Comparison of ENCODE assay signal across 30 cellular contexts in the genomic region with DNA sequence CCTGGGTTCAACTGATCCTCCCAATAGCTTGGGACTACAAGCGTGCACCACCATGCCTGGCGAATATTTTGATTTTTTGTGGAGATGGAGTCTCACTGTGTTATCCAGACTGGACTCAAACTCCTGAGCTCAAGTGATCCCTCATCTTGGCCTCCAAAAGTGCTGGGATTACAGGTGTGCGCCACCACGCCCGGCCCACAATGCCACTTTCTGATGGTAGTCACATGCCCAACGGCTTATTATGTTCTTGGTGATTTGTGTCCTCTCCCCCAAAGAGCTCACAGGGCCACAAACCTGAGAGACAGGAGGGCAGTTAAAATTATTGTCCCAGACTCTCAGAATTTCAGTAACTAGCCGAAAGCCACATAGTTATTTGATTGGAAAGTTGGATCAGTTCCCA. TPM values are rescaled to one million over a fixed set of nuclear protein-coding genes. Genes with fewer than 3 reads are reported as not detected.
"Had no signal": no experiment of that assay in that cellular context is flagged by ENCODE, and none has a peak within 500 bp of the region (broad histone marks: within the 10 kb centered on the region; RNA-seq: fewer than 3 reads in every experiment).

No MANE protein-coding gene starts in this region.

- H3K27ac ChIP-seq: brain microvascular endothelial cell, epithelial cell of prostate, esophagus squamous epithelium had no signal

- DNase-seq: activated CD4-positive, alpha-beta T cell treated with anti-CD3 and anti-CD28 coated beads for 36 hours; activated CD4-positive, alpha-beta T cell treated with anti-CD3 and anti-CD28 coated beads, Interleukin-2, amount 10 ng/mL, durations not matched to agents 24 days and 14 days; activated CD4-positive, CD25-positive, alpha-beta regulatory T cell; activated CD4-positive, CD25-positive, alpha-beta regulatory T cell treated with anti-CD3 and anti-CD28 coated beads, Interleukin-2, amount 50 U/mL, for 72 hours; activated CD8-positive, alpha-beta memory T cell treated with anti-CD3 and anti-CD28 coated beads for 24 hours; activated CD8-positive, alpha-beta T cell treated with anti-CD3 and anti-CD28 coated beads for 36 hours; activated gamma-delta T cell; activated naive CD4-positive, alpha-beta T cell; activated naive CD4-positive, alpha-beta T cell treated with anti-CD3 and anti-CD28 coated beads, Interleukin-2, amount 10 ng/mL, durations not matched to agents 7 days and 5 days; activated naive CD8-positive, alpha-beta T cell treated with anti-CD3 and anti-CD28 coated beads, Interleukin-2, amount 10 ng/mL, durations not matched to agents 7 days and 5 days; activated T-cell treated with anti-CD3 and anti-CD28 coated beads, Interleukin-2, amount 50 U/mL, for 4 hours; amniotic stem cell; anterior cingulate cortex; brain microvascular endothelial cell; caudate nucleus; cortex of kidney; dermis blood vessel endothelial cell; effector CD8-positive, alpha-beta T cell; esophagus squamous epithelium; foreskin melanocyte; T-helper 2 cell had no signal

- FAIRE-seq: astrocyte, bronchial epithelial cell, colon, endometrium, endothelial cell of umbilical vein had no signal

- H3K4me3 ChIP-seq: esophagus squamous epithelium had no signal

- ATAC-seq: activated CD4-positive, alpha-beta T cell treated with anti-CD3 and anti-CD28 coated beads for 36 hours; activated CD8-positive, alpha-beta T cell treated with anti-CD3 and anti-CD28 coated beads for 36 hours; activated naive CD4-positive, alpha-beta T cell treated with anti-CD3 and anti-CD28 coated beads, Interleukin-2, amount 50 U/mL, for 72 hours; activated T-cell treated with anti-CD3 and anti-CD28 coated beads, Interleukin-2, amount 50 U/mL, for 4 hours; activated T-helper 17 cell treated with anti-CD3 and anti-CD28 coated beads, Interleukin-2, amount 50 U/mL, for 72 hours had no signal

- H3K36me3 ChIP-seq: brain microvascular endothelial cell, esophagus squamous epithelium had no signal

- H3K27me3 ChIP-seq: brain microvascular endothelial cell had no signal

- H3K9me3 ChIP-seq: esophagus squamous epithelium had no signal

RNA-seq across cellular contexts. Expression of a gene that starts 9.6 kb away (rescaled TPM):
- total RNA-seq: activated CD4-positive, alpha-beta T cell treated with anti-CD3 and anti-CD28 coated beads for 36 hours; activated CD8-positive, alpha-beta T cell treated with anti-CD3 and anti-CD28 coated beads for 36 hours; activated naive CD4-positive, alpha-beta T cell treated with anti-CD3 and anti-CD28 coated beads, Interleukin-2, amount 50 U/mL, for 72 hours; activated naive CD8-positive, alpha-beta T cell treated with anti-CD3 and anti-CD28 coated beads, Interleukin-2, amount 10 ng/mL, durations not matched to agents 7 days and 5 days; activated T-helper 17 cell treated with anti-CD3 and anti-CD28 coated beads, Interleukin-2, amount 50 U/mL, for 72 hours; bronchial epithelial cell; T-helper 1 cell treated with Interleukin-12 subunit alpha and Interleukin-12 subunit beta and Interleukin-4 antibody, amounts not matched to agents 30 ng/mL and 1 ng/mL, for 36 hours had no signal
